ENCODE assay signal across 22 cellular contexts in genomic region chr5:34998058-34998789, GRCh38. TPM values are rescaled to one million over a fixed set of nuclear protein-coding genes. Genes with fewer than 3 reads are reported as not detected.
DNase-seq lines count a peak whose midpoint lies in the region; ATAC-seq and TF ChIP-seq lines count a peak whose summit lies in the region.
"Had no signal": no experiment of that assay in that cellular context is flagged by ENCODE, and none has a peak within 500 bp of the region (broad histone marks: within the 10 kb centered on the region; RNA-seq: fewer than 3 reads in every experiment).

No MANE protein-coding gene starts in this region.

- no peak overlapping the region for H3K27ac ChIP-seq in mammary epithelial cell (ENCODE audit: insufficient read depth, low read depth, low read length)
- H3K27ac ChIP-seq: BLaER1 treated with 17β-estradiol and CSF1 and Interleukin-3, amounts not matched to agents 10 nM and 100 nM had no signal

- H2AFZ ChIP-seq in mammary epithelial cell (ENCODE audit: low read depth, low read length): no peak overlapping the region

- no peaks in the 10 kb centered on the region for H3K9me3 ChIP-seq in mammary epithelial cell (replicated peaks; ENCODE audit: insufficient read depth, low read length)

- dilution Hi-C loops in mammary epithelial cell (cut with HindIII; ENCODE audit: low sequenced_read_pairs): no loop called here

- no peak overlapping the region for H3K4me2 ChIP-seq in mammary epithelial cell (ENCODE audit: insufficient read depth, low read depth, low read length)
- H3K4me2 ChIP-seq: BLaER1 treated with 17β-estradiol and CSF1 and Interleukin-3, amounts not matched to agents 10 nM and 100 nM had no signal

- H4K20me1 ChIP-seq in mammary epithelial cell (ENCODE audit: insufficient read depth, low read length): no peaks in the 10 kb centered on the region
- H4K20me1 ChIP-seq: BLaER1 treated with 17β-estradiol and CSF1 and Interleukin-3, amounts not matched to agents 10 nM and 100 nM had no signal

- TF ChIP-seq CTCF in mammary epithelial cell (conservative IDR thresholded peaks at IDR 0.05 in 1 of 2, IDR thresholded peaks at IDR 0.05 in 1 of 2; ENCODE audit: extremely low read depth in 1 of 2, insufficient read depth in 1 of 2, low read depth in 1 of 2, low read length in 2 of 2): no peak

- H3K4me1 ChIP-seq in mammary epithelial cell (ENCODE audit: insufficient read depth, low read length): no peaks in the 10 kb centered on the region
- H3K4me1 ChIP-seq: BLaER1 treated with 17β-estradiol and CSF1 and Interleukin-3, amounts not matched to agents 10 nM and 100 nM had no signal

- no TSS peak for BruUV-seq in mammary epithelial cell (replicated peaks; lab: Mats Ljungman, UMichigan)

- H3K4me3 ChIP-seq in mammary epithelial cell (replicated peaks in 1 of 3; ENCODE audit: insufficient read depth in 1 of 3, low read depth in 2 of 3, low read length in 3 of 3): no peak overlapping the region
- H3K4me3 ChIP-seq: BLaER1 treated with 17β-estradiol and CSF1 and Interleukin-3, amounts not matched to agents 10 nM and 100 nM; GM12878 had no signal

- no peak for ATAC-seq in GM18519 (IDR thresholded peaks at IDR 0.05; ENCODE audit: low FRiP score, unreplicated experiment)
- ATAC-seq: GM12878, left cardiac atrium had no signal

- CTCF ChIA-PET in mammary epithelial cell (lab: Charles Lee; ENCODE audit: low non-redundant PET): no interaction called here

- in situ Hi-C loops in mammary epithelial cell (cut with MboI; ENCODE audit: low sequenced_read_pairs in 2 of 2): no loop called here

- H3K79me2 ChIP-seq in mammary epithelial cell (ENCODE audit: insufficient read depth, low read length): no peaks in the 10 kb centered on the region

- no peak overlapping the region for H3K9ac ChIP-seq in mammary epithelial cell (ENCODE audit: insufficient read depth, low read length)
- H3K9ac ChIP-seq: BLaER1 treated with 17β-estradiol and CSF1 and Interleukin-3, amounts not matched to agents 10 nM and 100 nM had no signal

- intact Hi-C loops in mammary epithelial cell (cut with micrococcal nuclease): no loop called here

- no peak for TF ChIP-seq POLR2A in erythroblast (IDR thresholded peaks at IDR 0.05; ENCODE audit: low read length)

- H3K27me3 ChIP-seq in mammary epithelial cell (ENCODE audit: insufficient read depth, low read length): no peaks in the 10 kb centered on the region
- H3K27me3 ChIP-seq: BLaER1 treated with 17β-estradiol and CSF1 and Interleukin-3, amounts not matched to agents 10 nM and 100 nM had no signal

- WGBS in mammary epithelial cell (ENCODE audit: low coverage, missing lambda C conversion rate): 43% methylated on average over 5 of the region's 6 CpGs

- DNase-seq in EH (ENCODE audit: low read depth): peak; percentile 22
- peak; percentile 12 for DNase-seq in NCI-H1694 treated with DMSO at 0.1 percent for 48 hours (lab: John Stamatoyannopoulos, UW)
- DNase-seq in mammary epithelial cell: peak; percentile 4
- DNase-seq in middle frontal gyrus (ENCODE audit: extremely low spot score, low spot score): peak; percentile 31
- DNase-seq in erythroblast (lab: John Stamatoyannopoulos, UW): no peak
- no peak for DNase-seq in stimulated activated CD4-positive, alpha-beta T cell treated with anti-CD3 and anti-CD28 coated beads, Interleukin-4, amount 100 ng/mL, for 4 hours
- DNase-seq in SKM-1 (lab: John Stamatoyannopoulos, UW; ENCODE audit: unreplicated experiment): no peak
- DNase-seq: activated B cell treated with CpG ODN at 0.5 μM for 24 hours; activated gamma-delta T cell; DMS53; effector memory CD4-positive, alpha-beta T cell; head of caudate nucleus; left cardiac atrium; MV-4-11; NCI-H2227 treated with DMSO at 0.1 percent for 48 hours; SW 1271 had no signal

- H3K36me3 ChIP-seq in mammary epithelial cell (ENCODE audit: insufficient read depth, low read length): no peaks in the 10 kb centered on the region
- H3K36me3 ChIP-seq: BLaER1 treated with 17β-estradiol and CSF1 and Interleukin-3, amounts not matched to agents 10 nM and 100 nM had no signal

RNA-seq across cellular contexts. Expression of gene AGXT2, which starts 49.5 kb away (rescaled TPM):
- total RNA-seq in mammary epithelial cell: not detected
- not detected for polyA plus RNA-seq in mammary epithelial cell
- polyA minus RNA-seq in mammary epithelial cell: not detected
- total RNA-seq: activated B cell treated with CpG ODN at 0.5 μM for 24 hours; activated CD8-positive, alpha-beta memory T cell treated with anti-CD3 and anti-CD28 coated beads for 36 hours; GM12878; left cardiac atrium; posterior vena cava; temporal lobe had no signal
- polyA plus RNA-seq: GM12878 had no signal

Comparison
In these comparisons a context has a peak if more than half of its experiments do, and no peak if none do; other contexts are left out.
1. DNase-seq: peak in EH (single experiment), NCI-H1694 treated with DMSO at 0.1 percent for 48 hours (single experiment), mammary epithelial cell (single experiment) and middle frontal gyrus (single experiment); none in erythroblast (0 of 2), stimulated activated CD4-positive, alpha-beta T cell treated with anti-CD3 and anti-CD28 coated beads, Interleukin-4, amount 100 ng/mL, for 4 hours (0 of 2) and SKM-1 (single experiment).